ENCODE assay signal across 11 cellular contexts in the genomic region with DNA sequence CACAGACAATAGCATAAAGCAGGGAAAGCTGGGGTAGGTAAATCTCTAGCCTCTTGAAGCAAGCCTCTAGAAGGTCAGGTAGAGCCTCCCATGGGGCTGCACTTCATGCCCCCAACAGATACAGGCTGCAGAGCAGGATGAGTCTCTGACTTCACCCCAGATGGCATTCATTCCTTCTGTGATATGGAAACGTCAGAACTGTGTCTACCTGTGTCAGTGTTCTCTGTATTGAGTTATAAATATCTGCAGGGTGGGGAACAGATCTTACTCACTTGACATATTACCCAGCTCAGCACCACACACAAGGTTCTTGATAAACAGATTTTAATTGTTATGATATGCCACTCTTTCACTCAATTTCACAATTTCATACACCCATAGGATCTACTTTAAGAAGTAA. TPM values are rescaled to one million over a fixed set of nuclear protein-coding genes. Genes with fewer than 3 reads are reported as not detected.
"Had no signal": no experiment of that assay in that cellular context is flagged by ENCODE, and none has a peak within 500 bp of the region (broad histone marks: within the 10 kb centered on the region; RNA-seq: fewer than 3 reads in every experiment).

No MANE protein-coding gene starts in this region.

- H3K4me3 ChIP-seq: HAP-1, K562 had no signal

- H3K27ac ChIP-seq: HL-60 had no signal

- H3K27ac Mint-ChIP-seq: HFFc6 had no signal

- H3K9me3 ChIP-seq: HAP-1 had no signal

- ATAC-seq: HCT116, K562 had no signal

- H3K4me3 Mint-ChIP-seq: HFFc6 had no signal

- DNase-seq: GOT3, H7, HFFc6, IMR-90, KG1 had no signal

- H3K9me3 Mint-ChIP-seq: HFFc6 had no signal

- H3K4me1 ChIP-seq: HAP-1 had no signal

- H3K36me3 ChIP-seq: HAP-1 had no signal

RNA-seq across cellular contexts. Expression of a gene that starts 2.1 kb away (rescaled TPM):
- total RNA-seq: H4, HFFc6, HT1080, IMR-90, K562 had no signal
- polyA plus RNA-seq: IMR-90 had no signal
